ENCODE assay signal across 30 cellular contexts in genomic region chr12:42182394-42182793, GRCh38.
"Had no signal": no experiment of that assay in that cellular context is flagged by ENCODE, and none has a peak within 500 bp of the region (broad histone marks: within the 10 kb centered on the region; RNA-seq: fewer than 3 reads in every experiment).

No MANE protein-coding gene starts in this region.

- H3K27ac Mint-ChIP-seq: activated B cell treated with CpG ODN at 0.5 μM for 24 hours; activated CD4-positive, alpha-beta memory T cell treated with anti-CD3 and anti-CD28 coated beads for 36 hours; activated naive CD4-positive, alpha-beta T cell treated with anti-CD3 and anti-CD28 coated beads, Interleukin-2, amount 50 U/mL, for 72 hours; nephron progenitor cell; T-helper 2 cell treated with Interferon-gamma antibody and Interleukin-4, amounts not matched to agents 5 μg/mL and 100 μg/mL, for 36 hours had no signal

- H3K27ac ChIP-seq: adrenal gland, body of pancreas, esophagus muscularis mucosa, foreskin keratinocyte, heart right ventricle, left ventricle myocardium inferior, neutrophil, skin epidermis, stomach, thyroid gland, upper lobe of left lung, vagina had no signal

- H3K4me3 ChIP-seq: adrenal gland, body of pancreas, esophagus muscularis mucosa, heart right ventricle, left ventricle myocardium inferior, lung, skin epidermis, stomach, thyroid gland, upper lobe of left lung, vagina had no signal

- H3K9me3 Mint-ChIP-seq: activated B cell treated with CpG ODN at 0.5 μM for 24 hours; activated CD4-positive, alpha-beta memory T cell treated with anti-CD3 and anti-CD28 coated beads for 36 hours; activated T-cell treated with anti-CD3 and anti-CD28 coated beads, Interleukin-2, amount 50 U/mL, for 24 hours; T-cell; T-helper 2 cell treated with Interferon-gamma antibody and Interleukin-4, amounts not matched to agents 5 μg/mL and 100 μg/mL, for 36 hours had no signal

- H3K27me3 ChIP-seq: adrenal gland, body of pancreas, esophagus muscularis mucosa, foreskin keratinocyte, heart right ventricle, neutrophil, stomach, thyroid gland, upper lobe of left lung, vagina had no signal

- H3K36me3 ChIP-seq: left ventricle myocardium inferior, neutrophil, thyroid gland, vagina had no signal

- ATAC-seq: body of pancreas, foreskin keratinocyte, heart right ventricle, sciatic nerve, T-cell had no signal

- H3K4me3 Mint-ChIP-seq: activated B cell treated with CpG ODN at 0.5 μM for 24 hours; activated CD4-positive, alpha-beta memory T cell treated with anti-CD3 and anti-CD28 coated beads for 36 hours; activated T-cell treated with anti-CD3 and anti-CD28 coated beads, Interleukin-2, amount 50 U/mL, for 24 hours; nephron progenitor cell; T-cell; T-helper 2 cell treated with Interferon-gamma antibody and Interleukin-4, amounts not matched to agents 5 μg/mL and 100 μg/mL, for 36 hours had no signal

- FAIRE-seq: colon had no signal

- H3K27me3 Mint-ChIP-seq: activated B cell treated with CpG ODN at 0.5 μM for 24 hours; activated CD4-positive, alpha-beta memory T cell treated with anti-CD3 and anti-CD28 coated beads for 36 hours; activated T-cell treated with anti-CD3 and anti-CD28 coated beads, Interleukin-2, amount 50 U/mL, for 24 hours; T-cell had no signal

- H3K9me3 ChIP-seq: adrenal gland, body of pancreas, esophagus muscularis mucosa, heart right ventricle, left ventricle myocardium inferior, neutrophil, stomach, thyroid gland, upper lobe of left lung, vagina had no signal

- DNase-seq: activated B cell treated with CpG ODN at 0.5 μM for 24 hours; activated CD4-positive, alpha-beta memory T cell treated with anti-CD3 and anti-CD28 coated beads for 36 hours; activated CD8-positive, alpha-beta memory T cell treated with anti-CD3 and anti-CD28 coated beads, Interleukin-2, amount 50 U/mL, for 4 hours; activated effector memory CD4-positive, alpha-beta T cell treated with anti-CD3 and anti-CD28 coated beads, Interleukin-2, amount 50 U/mL, for 16 hours; activated T-cell treated with anti-CD3 and anti-CD28 coated beads, Interleukin-2, amount 50 U/mL, for 24 hours; adrenal gland; aorta; body of pancreas; dermis blood vessel endothelial cell; effector CD4-positive, alpha-beta T cell; foreskin keratinocyte; heart right ventricle; left ventricle myocardium inferior; mesendoderm; nephron progenitor cell; stimulated activated CD4-positive, alpha-beta T cell treated with anti-CD3 and anti-CD28 coated beads, Interleukin-12 subunit alpha, Interleukin-12 subunit beta, amount 100 ng/mL, for 4 hours; stimulated activated CD4-positive, alpha-beta T cell treated with anti-CD3 and anti-CD28 coated beads, Interleukin-4, amount 100 ng/mL, for 1 hour; stomach; T-cell; thyroid gland; upper lobe of left lung had no signal

- H3K4me1 ChIP-seq: body of pancreas, foreskin keratinocyte, upper lobe of left lung, vagina had no signal
